ENCODE assay signal across 9 cellular contexts in genomic region chr7:157389951-157390730, GRCh38. TPM values are rescaled to one million over a fixed set of nuclear protein-coding genes. Genes with fewer than 3 reads are reported as not detected.
A peak's percentile ranks its signal among the peaks of the same experiment; 100 is the strongest.
DNase-seq lines count a peak whose midpoint lies in the region; TF ChIP-seq lines count a peak whose summit lies in the region.
"Had no signal": no experiment of that assay in that cellular context is flagged by ENCODE, and none has a peak within 500 bp of the region (broad histone marks: within the 10 kb centered on the region; RNA-seq: fewer than 3 reads in every experiment).

No MANE protein-coding gene starts in this region.

- DNase-seq in activated gamma-delta T cell treated with Interleukin-2 at 50 U/mL for 16 hours (peak; percentile 23), activated gamma-delta T cell (lab: John Stamatoyannopoulos, UW) (no peak), left ventricle myocardium inferior (no peak), tibial artery (peak; percentile 17 to 55), HT-29 (ENCODE audit: low spot score) (no peak), retina (no peak)
- peak; percentile 18 for DNase-seq in activated effector memory CD4-positive, alpha-beta T cell treated with Interleukin-2 at 50 U/mL for 16 hours
- no peak for DNase-seq in stimulated activated CD4-positive, alpha-beta T cell treated with anti-CD3 and anti-CD28 coated beads, Interleukin-4, amount 100 ng/mL, for 4 hours
- DNase-seq: OCI-M1 had no signal

- H3K4me3 ChIP-seq in left ventricle myocardium inferior (no peak overlapping the region), tibial artery (no peak overlapping the region)

- intact Hi-C loops in left ventricle myocardium inferior (cut with micrococcal nuclease) (loop anchor here (10.0 kb wide), 1 partner anchor 45 kb away; no protein-coding TSS in a partner anchor), tibial artery (cut with DNase I; ENCODE audit: low total_unique reads) (loop anchor here (10.0 kb wide), 1 partner anchor 115 kb away; no protein-coding TSS in a partner anchor)

- H3K27me3 ChIP-seq in left ventricle myocardium inferior (ENCODE audit: low read depth) (no peaks in the 10 kb centered on the region), tibial artery (no peaks in the 10 kb centered on the region)

- H3K36me3 ChIP-seq in left ventricle myocardium inferior, result peaks cover 44% of the 10 kb centered on the region
- H3K36me3 ChIP-seq in tibial artery, result peaks cover 8 to 38% (median 24%) of the 10 kb centered on the region in 3 donors

- TF ChIP-seq CTCF in left ventricle myocardium inferior (IDR thresholded peaks at IDR 0.05; ENCODE audit: borderline replicate concordance), result no peak
- no peak for TF ChIP-seq CTCF in tibial artery (IDR thresholded peaks at IDR 0.05)

- H3K9me3 ChIP-seq in left ventricle myocardium inferior (replicated peaks), result no peaks in the 10 kb centered on the region
- H3K9me3 ChIP-seq in tibial artery, result no peaks in the 10 kb centered on the region

- peaks cover 74% of the 10 kb centered on the region for H3K4me1 ChIP-seq in left ventricle myocardium inferior
- H3K4me1 ChIP-seq in tibial artery, result peaks cover 0 to 10% (median 7%) of the 10 kb centered on the region in 4 donors

- H3K27ac ChIP-seq in left ventricle myocardium inferior (replicated peaks) (peak overlapping the region; percentile 70), tibial artery (no peak overlapping the region)

RNA-seq across cellular contexts. Expression of gene DNAJB6, which starts 53.3 kb away (rescaled TPM):
- 211 TPM for total RNA-seq in left ventricle myocardium inferior
- 43.8 and 48.2 TPM in 2 replicates for total RNA-seq in HT-29 (2014; rRNA removed; shearing (Covaris generic))

Comparison
In these comparisons a context has a peak if more than half of its experiments do, and no peak if none do; other contexts are left out.
1. DNase-seq: peak in activated gamma-delta T cell treated with Interleukin-2 at 50 U/mL for 16 hours (single experiment), activated effector memory CD4-positive, alpha-beta T cell treated with Interleukin-2 at 50 U/mL for 16 hours (single experiment) and tibial artery (2 of 2); none in activated gamma-delta T cell (single experiment), left ventricle myocardium inferior (single experiment), stimulated activated CD4-positive, alpha-beta T cell treated with anti-CD3 and anti-CD28 coated beads, Interleukin-4, amount 100 ng/mL, for 4 hours (0 of 2), HT-29 (single experiment) and retina (single experiment).